29 cellular contexts compared by ENCODE assay signal in genomic region chr7:91372323-91372722, GRCh38.
"Had no signal": no experiment of that assay in that cellular context is flagged by ENCODE, and none has a peak within 500 bp of the region (broad histone marks: within the 10 kb centered on the region; RNA-seq: fewer than 3 reads in every experiment).

No MANE protein-coding gene starts in this region.

- H3K4me3 ChIP-seq: ascending aorta, breast epithelium, cardiac muscle cell, colonic mucosa, gastrocnemius medialis, heart left ventricle had no signal

- DNase-seq: activated CD4-positive, alpha-beta memory T cell treated with anti-CD3 and anti-CD28 coated beads, Interleukin-2, amount 10 ng/mL, durations not matched to agents 7 days and 5 days; activated CD4-positive, alpha-beta T cell treated with anti-CD3 and anti-CD28 coated beads for 1 hour; activated CD4-positive, alpha-beta T cell treated with anti-CD3 and anti-CD28 coated beads for 4 hours; activated CD4-positive, alpha-beta T cell treated with anti-CD3 and anti-CD28 coated beads, Interleukin-2, amount 10 ng/mL, durations not matched to agents 7 days and 5 days; activated CD4-positive, alpha-beta T cell treated with anti-CD3 and anti-CD28 coated beads, Interleukin-2, amount 50 U/mL, for 4 hours; activated CD8-positive, alpha-beta memory T cell treated with anti-CD3 and anti-CD28 coated beads, Interleukin-2, amount 50 U/mL, for 48 hours; activated gamma-delta T cell; activated naive CD4-positive, alpha-beta T cell; activated naive CD4-positive, alpha-beta T cell treated with anti-CD3 and anti-CD28 coated beads, Interleukin-2, amount 10 ng/mL, durations not matched to agents 7 days and 5 days; activated naive CD8-positive, alpha-beta T cell treated with anti-CD3 and anti-CD28 coated beads, Interleukin-2, amount 10 ng/mL, durations not matched to agents 7 days and 5 days; activated T-cell treated with anti-CD3 and anti-CD28 coated beads for 4 hours; activated T-cell treated with anti-CD3 and anti-CD28 coated beads, Interleukin-2, amount 50 U/mL, for 24 hours; activated T-cell treated with anti-CD3 and anti-CD28 coated beads, Interleukin-2, amount 50 U/mL, for 72 hours; central memory CD4-positive, alpha-beta T cell; cerebellar nuclear complex; colonic mucosa; effector CD8-positive, alpha-beta T cell; foreskin fibroblast; gastrocnemius medialis; glutamatergic neuron; heart left ventricle; T-helper 2 cell had no signal

- ATAC-seq: activated naive CD4-positive, alpha-beta T cell treated with anti-CD3 and anti-CD28 coated beads, Interleukin-2, amount 50 U/mL, for 72 hours; activated T-cell treated with anti-CD3 and anti-CD28 coated beads, Interleukin-2, amount 50 U/mL, for 72 hours; esophagus mucosa; gastrocnemius medialis; heart left ventricle; WTC11 had no signal

- H3K27me3 ChIP-seq: ascending aorta, breast epithelium, cardiac muscle cell, colonic mucosa, gastrocnemius medialis, heart left ventricle had no signal

- H3K4me1 ChIP-seq: ascending aorta, breast epithelium, colonic mucosa, gastrocnemius medialis had no signal

- H3K27ac ChIP-seq: ascending aorta, breast epithelium, cardiac muscle cell, colonic mucosa, gastrocnemius medialis, VCaP had no signal

- H3K36me3 ChIP-seq: ascending aorta, breast epithelium, cardiac muscle cell, colonic mucosa, gastrocnemius medialis, heart left ventricle had no signal

- H3K9me3 ChIP-seq: ascending aorta, breast epithelium, colonic mucosa, gastrocnemius medialis, heart left ventricle had no signal
